ENCODE assay signal across 8 cellular contexts in genomic region chr2:42964444-42965081, GRCh38.
A peak's percentile ranks its signal among the peaks of the same experiment; 100 is the strongest.
DNase-seq lines count a peak whose midpoint lies in the region; ATAC-seq and TF ChIP-seq lines count a peak whose summit lies in the region.
"Had no signal": no experiment of that assay in that cellular context is flagged by ENCODE, and none has a peak within 500 bp of the region (broad histone marks: within the 10 kb centered on the region; RNA-seq: fewer than 3 reads in every experiment).

No MANE protein-coding gene starts in this region.

- ATAC-seq in left lung (peak; percentile 44), GM21786 (IDR thresholded peaks at IDR 0.05; ENCODE audit: unreplicated experiment) (no peak), GM21423 (IDR thresholded peaks at IDR 0.05; ENCODE audit: unreplicated experiment) (no peak)

- WGBS in urinary bladder: 36% methylated on average over 5 of the region's 5 CpGs

- H3K36me3 ChIP-seq in KOPT-K1 (ENCODE audit: insufficient read depth, low read length): no peaks in the 10 kb centered on the region
- H3K36me3 ChIP-seq in brain microvascular endothelial cell (replicated peaks): no peaks in the 10 kb centered on the region
- H3K36me3 ChIP-seq in left lung: no peaks in the 10 kb centered on the region
- no peaks in the 10 kb centered on the region for H3K36me3 ChIP-seq in urinary bladder (ENCODE audit: insufficient read depth)

- H3K4me1 ChIP-seq in left lung (peaks cover 28 to 71% of the 10 kb centered on the region in 2 donors), urinary bladder (ENCODE audit: insufficient read depth) (peaks cover 2% of the 10 kb centered on the region)

- TF ChIP-seq CTCF in brain microvascular endothelial cell (IDR thresholded peaks at IDR 0.05; ENCODE audit: low read depth, low read length, missing control alignments): no peak
- TF ChIP-seq CTCF in left lung (IDR thresholded peaks at IDR 0.05): no peak

- H3K27me3 ChIP-seq in brain microvascular endothelial cell (replicated peaks) (no peaks in the 10 kb centered on the region), left lung (peaks cover 0 to 5% of the 10 kb centered on the region in 2 donors)

- in situ Hi-C loops in brain microvascular endothelial cell (cut with HindIII; ENCODE audit: low pct_ligation_motif_present, low sequenced_read_pairs): no loop called here

- H3K9me3 ChIP-seq in KOPT-K1 (ENCODE audit: insufficient read depth, low read length, poor library complexity, severe bottlenecking) (no peaks in the 10 kb centered on the region), left lung (no peaks in the 10 kb centered on the region)

- intact Hi-C loops in left lung (cut with DNase I): loop anchor here in 1 of 2 donors (10.0 kb wide), 1 partner anchor 260 kb away; the partner anchor contains the start of gene ZFP36L2

- H3K4me3 ChIP-seq in brain microvascular endothelial cell (ENCODE audit: low read depth, low read length): no peak overlapping the region
- no peak overlapping the region for H3K4me3 ChIP-seq in left lung
- H3K4me3 ChIP-seq in urinary bladder (ENCODE audit: low read depth, low read length): no peak overlapping the region

- peak; percentile 86 for DNase-seq in brain microvascular endothelial cell
- peak in 1 of 2 donors; percentile 75 for DNase-seq in left lung
- DNase-seq in KG1 (lab: John Stamatoyannopoulos, UW): no peak

- H3K27ac ChIP-seq in KOPT-K1 (ENCODE audit: low read depth, low read length, poor library complexity, severe bottlenecking) (peak overlapping the region; percentile 41), brain microvascular endothelial cell (peak overlapping the region; percentile 35), left lung (peak overlapping the region; percentile 5 to 33), urinary bladder (ENCODE audit: low read depth) (peak overlapping the region; percentile 13)
- H3K27ac ChIP-seq: KMS-11 had no signal
